ENCODE assay signal across 10 cellular contexts in the genomic region with DNA sequence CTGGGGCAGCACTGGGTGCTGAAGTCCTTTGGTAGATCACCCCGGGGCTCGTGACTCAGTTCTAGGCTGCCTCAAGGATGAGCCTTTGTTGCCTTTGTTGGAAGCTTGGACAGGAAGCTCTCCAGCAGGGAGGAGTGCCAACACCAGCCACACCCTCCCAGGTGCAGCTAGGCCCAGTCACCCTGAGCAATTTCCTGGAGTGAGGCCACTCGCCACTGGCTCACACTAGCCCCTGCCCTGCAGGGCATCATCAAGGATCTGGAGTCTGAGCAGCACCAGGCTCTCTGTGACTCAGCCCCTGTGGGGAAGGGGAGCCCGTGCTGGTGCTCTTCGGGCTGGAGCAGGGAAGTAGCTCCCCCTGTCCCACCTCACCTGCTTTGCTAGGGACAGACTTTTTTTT. TPM values are rescaled to one million over a fixed set of nuclear protein-coding genes. Genes with fewer than 3 reads are reported as not detected.
A peak's percentile ranks its signal among the peaks of the same experiment; 100 is the strongest.
DNase-seq lines count a peak whose midpoint lies in the region; ATAC-seq, FAIRE-seq and TF ChIP-seq lines count a peak whose summit lies in the region.
"Had no signal": no experiment of that assay in that cellular context is flagged by ENCODE, and none has a peak within 500 bp of the region (broad histone marks: within the 10 kb centered on the region; RNA-seq: fewer than 3 reads in every experiment).

No MANE protein-coding gene starts in this region.

- H3K4me2 ChIP-seq in HCT116 (ENCODE audit: low read length) (peak overlapping the region; percentile 62), H1 (ENCODE audit: insufficient read depth in 1 of 2, low read depth in 2 of 2, low read length in 2 of 2) (no peak overlapping the region)

- peak overlapping the region; percentile 16 for H3K9ac ChIP-seq in HCT116 (ENCODE audit: low read length)
- H3K9ac ChIP-seq in H1 (replicated peaks in 1 of 4; ENCODE audit: extremely low read depth in 1 of 4, low read depth in 3 of 4, low read length in 3 of 4), result no peak overlapping the region

- H2AFZ ChIP-seq in HCT116 (ENCODE audit: low read depth, low read length, poor library complexity, severe bottlenecking), result peak overlapping the region; percentile 60
- H2AFZ ChIP-seq in H1 (ENCODE audit: low read length), result peak overlapping the region; percentile 48; the same call in 1 of the 2 replicates

- intact Hi-C loops in HCT116 (cut with micrococcal nuclease), result loop anchor here (5.0 kb wide), 1 partner anchor 104 kb away; no protein-coding TSS in a partner anchor

- H3K4me3 Mint-ChIP-seq in T-cell, result no peak overlapping the region
- H3K4me3 Mint-ChIP-seq: activated naive CD8-positive, alpha-beta T cell treated with anti-CD3 and anti-CD28 coated beads, Interleukin-2, amount 10 ng/mL, durations not matched to agents 7 days and 5 days had no signal

- H3K27ac Mint-ChIP-seq in T-cell, result no peak overlapping the region
- H3K27ac Mint-ChIP-seq: activated naive CD8-positive, alpha-beta T cell treated with anti-CD3 and anti-CD28 coated beads, Interleukin-2, amount 10 ng/mL, durations not matched to agents 7 days and 5 days had no signal

- H2BK12ac ChIP-seq in H1 (ENCODE audit: low read depth, low read length), result peak overlapping the region; percentile 65; the same call in 1 of the 2 replicates

- no peaks in the 10 kb centered on the region for H3K9me3 Mint-ChIP-seq in T-cell
- H3K9me3 Mint-ChIP-seq: activated naive CD8-positive, alpha-beta T cell treated with anti-CD3 and anti-CD28 coated beads, Interleukin-2, amount 10 ng/mL, durations not matched to agents 7 days and 5 days had no signal

- peak overlapping the region; percentile 58 for H3K27ac ChIP-seq in HCT116 (ENCODE audit: low read depth, low read length)
- H3K27ac ChIP-seq in H1 (ENCODE audit: low read depth, low read length), result no peak overlapping the region
- H3K27ac ChIP-seq: gastroesophageal sphincter, thoracic aorta had no signal

- BruUV-seq in HCT116 (replicated peaks; lab: Mats Ljungman, UMichigan), result no TSS peak

- CTCF ChIA-PET in HCT116 (lab: Charles Lee), result interaction anchor here (1.0 to 2.0 kb wide), 4 partner anchors 10 to 96 kb away, joined by 3 to 9 read pairs (median 4); no protein-coding TSS in a partner anchor
- CTCF ChIA-PET in H1 (lab: Charles Lee; ENCODE audit: partially characterized antibody), result interaction anchor here (0.5 to 6.8 kb wide), 23 partner anchors 8 to 216 kb away, joined by 3 to 63 read pairs (median 4); no protein-coding TSS in a partner anchor
- CTCF ChIA-PET in T-cell (lab: Charles Lee), result no interaction called here

- H2BK120ac ChIP-seq in H1 (replicated peaks; ENCODE audit: low read depth, low read length), result no peak overlapping the region

- H3K23me2 ChIP-seq in H1 (ENCODE audit: low read depth, low read length), result no peaks in the 10 kb centered on the region; the same call in 1 of the 2 replicates

- H3K4me1 ChIP-seq in HCT116 (ENCODE audit: control insufficient read depth in 1 of 2, insufficient read depth in 2 of 2, low read length in 2 of 2), result peaks cover 19 to 51% of the 10 kb centered on the region in 2 experiments
- H3K4me1 ChIP-seq in H1 (replicated peaks in 1 of 4; ENCODE audit: control insufficient read depth in 3 of 4, insufficient read depth in 4 of 4, low read length in 3 of 4), result peaks cover 3 to 11% (median 5%) of the 10 kb centered on the region in 4 experiments
- H3K4me1 ChIP-seq: gastroesophageal sphincter had no signal

- H3K9me3 ChIP-seq in HCT116 (ENCODE audit: control insufficient read depth in 1 of 2, insufficient read depth in 1 of 2, low read depth in 1 of 2, low read length in 2 of 2), result no peaks in the 10 kb centered on the region
- H3K9me3 ChIP-seq in H1 (ENCODE audit: insufficient read depth in 2 of 2, low read depth in 1 of 2, low read length in 1 of 2), result no peaks in the 10 kb centered on the region
- H3K9me3 ChIP-seq: gastroesophageal sphincter, thoracic aorta had no signal

- H3K4me3 ChIP-seq in HCT116 (replicated peaks in 1 of 2; ENCODE audit: low read depth in 1 of 2, low read length in 2 of 2), result peak overlapping the region in 1 of 2 experiments; percentile 25; a peak in 2 of 4 replicates
- H3K4me3 ChIP-seq in H1 (ENCODE audit: extremely low read depth in 1 of 4, insufficient read depth in 2 of 4, low read depth in 3 of 4, low read length in 4 of 4), result no peak overlapping the region
- H3K4me3 ChIP-seq: gastroesophageal sphincter, thoracic aorta had no signal

- DNase-seq in HCT116 (ENCODE audit: low read depth, low spot score), result peak; percentile 90
- DNase-seq in NCI-H69 (lab: John Stamatoyannopoulos, UW), result peak; percentile 88
- DNase-seq in H1 (ENCODE audit: low read depth in 1 of 2, low spot score in 2 of 2), result peak; percentile 68 to 72
- peak; percentile 87 for DNase-seq in renal cortical epithelial cell (ENCODE audit: low read depth)
- DNase-seq in GM19240 (ENCODE audit: insufficient read length, low spot score), result no peak
- no peak for DNase-seq in T-cell
- DNase-seq in NCI-H1436 (lab: John Stamatoyannopoulos, UW), result no peak
- DNase-seq: activated naive CD8-positive, alpha-beta T cell treated with anti-CD3 and anti-CD28 coated beads, Interleukin-2, amount 10 ng/mL, durations not matched to agents 7 days and 5 days had no signal

- peak overlapping the region; percentile 58; the same call in 1 of the 2 replicates for H4K8ac ChIP-seq in H1 (ENCODE audit: extremely low read depth, insufficient read depth, low read length)

- peak overlapping the region; percentile 35; the same call in 1 of the 2 replicates for H2BK5ac ChIP-seq in H1 (ENCODE audit: low read depth, low read length)

- H3K79me1 ChIP-seq in H1 (ENCODE audit: low read depth, low read length), result no peaks in the 10 kb centered on the region

- TF ChIP-seq CTCF in HCT116 (IDR thresholded peaks at IDR 0.05 in 2 of 3, conservative IDR thresholded peaks at IDR 0.05 in 1 of 3; ENCODE audit: borderline replicate concordance in 1 of 3, insufficient read depth in 1 of 3, low read depth in 2 of 3, low read length in 2 of 3), result no peak
- TF ChIP-seq CTCF in H1 (IDR thresholded peaks at IDR 0.05; ENCODE audit: control extremely low read depth in 1 of 3, insufficient read depth in 1 of 3, low read depth in 1 of 3, low read length in 3 of 3), result peak in 2 of 3 experiments; percentile 16 to 33; a peak in 2 of 4 replicates

- FAIRE-seq in H1 (lab: Jason Lieb, UNC), result no peak

- H4K20me1 ChIP-seq in HCT116 (ENCODE audit: insufficient read depth) (no peaks in the 10 kb centered on the region), H1 (replicated peaks in 1 of 2; ENCODE audit: control insufficient read depth in 1 of 2, insufficient read depth in 2 of 2, low read length in 2 of 2) (peaks cover 0 to under 1% of the 10 kb centered on the region in 2 experiments)

- no peak overlapping the region for H2AK5ac ChIP-seq in H1 (ENCODE audit: low read depth, low read length)

- RAD21 ChIA-PET in HCT116 (lab: Charles Lee; ENCODE audit: low non-redundant PET in 1 of 2, low total read pairs in 2 of 2, uncharacterized antibody in 2 of 2, unreplicated experiment in 2 of 2), result interaction anchor here in 1 of 2 experiments (0.6 kb wide), 2 partner anchors 105 to 122 kb away, joined by 3 read pairs; no protein-coding TSS in a partner anchor

- H3K36me3 ChIP-seq in HCT116 (ENCODE audit: control insufficient read depth in 1 of 2, insufficient read depth in 2 of 2, low read length in 2 of 2) (no peaks in the 10 kb centered on the region), H1 (ENCODE audit: control insufficient read depth in 2 of 4, insufficient read depth in 4 of 4, low read length in 3 of 4) (no peaks in the 10 kb centered on the region)
- H3K36me3 ChIP-seq: gastroesophageal sphincter, thoracic aorta had no signal

- H3K27me3 ChIP-seq in HCT116 (ENCODE audit: insufficient read depth, low read length), result no peaks in the 10 kb centered on the region
- no peaks in the 10 kb centered on the region; a peak in 1 of 7 replicates for H3K27me3 ChIP-seq in H1 (replicated peaks in 1 of 4; ENCODE audit: control insufficient read depth in 3 of 4, extremely low read depth in 1 of 4, insufficient read depth in 3 of 4, low read length in 3 of 4)

- no peaks in the 10 kb centered on the region for H3K9me2 ChIP-seq in HCT116 (ENCODE audit: insufficient read depth)

- ATAC-seq in HCT116, result peak; percentile 91
- ATAC-seq in T-cell (replicated peaks in 1 of 4), result no peak
- ATAC-seq: gastroesophageal sphincter had no signal

- POLR2A ChIA-PET in HCT116 (lab: Charles Lee) (interaction anchor here (0.7 to 1.5 kb wide), 6 partner anchors 8 to 215 kb away, joined by 3 to 6 read pairs (median 4); a partner anchor contains a TSS), H1 (lab: Charles Lee; ENCODE audit: partially characterized antibody) (interaction anchor here (0.7 to 2.1 kb wide), 10 partner anchors 8 to 373 kb away, joined by 3 to 7 read pairs (median 4); a partner anchor contains a TSS), T-cell (lab: Charles Lee) (no interaction called here)

- no peaks in the 10 kb centered on the region for H3K36me3 Mint-ChIP-seq in T-cell
- H3K36me3 Mint-ChIP-seq: activated naive CD8-positive, alpha-beta T cell treated with anti-CD3 and anti-CD28 coated beads, Interleukin-2, amount 10 ng/mL, durations not matched to agents 7 days and 5 days had no signal

- 71% methylated on average over 5 of the region's 5 CpGs; no CpG with 5 or more reads in 1 of the 2 experiments for WGBS in H1 (ENCODE audit: extremely low coverage in 1 of 2, insufficient coverage in 1 of 2, insufficient read length in 1 of 2, insufficient replicate concordance in 2 of 2, low coverage in 1 of 2, low lambda C conversion rate in 2 of 2, missing lambda C conversion rate in 1 of 2), 2 experiments

- peaks cover 32 to 53% of the 10 kb centered on the region in 2 donors for H3K27me3 Mint-ChIP-seq in T-cell

- TF ChIP-seq POLR2A in HCT116 (IDR thresholded peaks at IDR 0.05; ENCODE audit: borderline replicate concordance, extremely low read depth, insufficient read depth, insufficient read length), result peak; percentile 29
- no peak for TF ChIP-seq POLR2A in H1 (IDR thresholded peaks at IDR 0.05; ENCODE audit: control extremely low read depth in 1 of 2, low read depth in 2 of 2, low read length in 2 of 2)

- H3K56ac ChIP-seq in H1 (replicated peaks; ENCODE audit: insufficient read length, low read depth, low read length), result no peak overlapping the region

- H3K23ac ChIP-seq in H1 (ENCODE audit: insufficient read length), result no peak overlapping the region

- H3K4me1 Mint-ChIP-seq in T-cell, result no peaks in the 10 kb centered on the region
- H3K4me1 Mint-ChIP-seq: activated naive CD8-positive, alpha-beta T cell treated with anti-CD3 and anti-CD28 coated beads, Interleukin-2, amount 10 ng/mL, durations not matched to agents 7 days and 5 days had no signal

- H2BK20ac ChIP-seq in H1 (ENCODE audit: low read length), result peak overlapping the region; percentile 49; the same call in 1 of the 2 replicates

- H3K4ac ChIP-seq in H1 (replicated peaks; ENCODE audit: insufficient read length, low read depth, low read length), result no peak overlapping the region

- H3K18ac ChIP-seq in H1 (ENCODE audit: extremely low read depth, low read length), result peak overlapping the region; percentile 19; the same call in 1 of the 2 replicates

- no peak for TF ChIP-seq EP300 in H1 (IDR thresholded peaks at IDR 0.05; ENCODE audit: borderline replicate concordance in 1 of 2, low read depth in 2 of 2, low read length in 2 of 2)

- no peak overlapping the region for H4K5ac ChIP-seq in H1 (ENCODE audit: insufficient read length, low read depth, low read length)

- TF ChIP-seq RAD21 in HCT116 (IDR thresholded peaks at IDR 0.05; ENCODE audit: low read depth), result no peak
- peak; percentile 32 to 33; a peak in 3 of 4 replicates for TF ChIP-seq RAD21 in H1 (IDR thresholded peaks at IDR 0.05 in 1 of 2, conservative IDR thresholded peaks at IDR 0.05 in 1 of 2; ENCODE audit: low read depth in 2 of 2, low read length in 2 of 2)

- H2BK15ac ChIP-seq in H1 (ENCODE audit: low read length), result peak overlapping the region; percentile 85; the same call in 1 of the 2 replicates

- peak overlapping the region; percentile 40 for H4K91ac ChIP-seq in H1 (replicated peaks; ENCODE audit: insufficient read length, low read length)

- no peak overlapping the region for H3K14ac ChIP-seq in H1 (ENCODE audit: insufficient read length)

- H3K79me2 ChIP-seq in HCT116 (ENCODE audit: insufficient read depth, low read length), result no peaks in the 10 kb centered on the region
- no peaks in the 10 kb centered on the region for H3K79me2 ChIP-seq in H1 (ENCODE audit: control insufficient read depth in 1 of 2, insufficient read depth in 2 of 2, low read length in 2 of 2)

RNA-seq across cellular contexts. Expression of a gene that starts 6.7 kb away (rescaled TPM):
- total RNA-seq in HCT116 (2021; ENCODE audit: unreplicated experiment) (32.0 TPM), renal cortical epithelial cell (132 and 222 TPM in 2 replicates), T-cell (1 to 10 TPM in 1 of 5 donors, under 1 TPM in 2, not detected in 2; 0.82 to 1.2 (median 0.99) TPM)
- 13.7 and 15.4 TPM in 2 replicates for polyA plus RNA-seq in HCT116 (2012)
- total RNA-seq in H1 (2021; fragmentation: NEBNext Ultra II Directional; extraction: Animal tissue kit (Norgen Biotek cat#: 25700)), result 45.3 and 46.3 TPM in 2 replicates
- polyA plus RNA-seq in H1 (2011; rRNA removed), result 71.4 and 73.3 TPM in 2 replicates
- 46.5 TPM for polyA plus RNA-seq in H1 (2011; cell fraction: cytosol; rRNA removed)
- polyA plus RNA-seq in H1 (2011; cell fraction: nucleus; rRNA removed), result 43.3 TPM
- 31.0 to 43.9 TPM (median 41.3 TPM) in 4 replicates for polyA plus RNA-seq in H1 (2012, experiment 1 of 2)
- 37.8 TPM for polyA plus RNA-seq in H1 (2012, experiment 2 of 2)
- polyA plus RNA-seq in H1 (2013, experiment 1 of 2), result 39.8 TPM
- 52.2 TPM for polyA plus RNA-seq in H1 (2013, experiment 2 of 2)
- polyA minus RNA-seq in H1 (2011; rRNA and poly(A)+ RNA removed), result 18.9 and 23.2 TPM in 2 replicates
- polyA minus RNA-seq in H1 (2011; cell fraction: cytosol; rRNA and poly(A)+ RNA removed), result 38.7 TPM
- polyA minus RNA-seq in H1 (2011; cell fraction: nucleus; rRNA and poly(A)+ RNA removed), result 18.5 TPM

Comparison
In these comparisons a context has a peak if more than half of its experiments do, and no peak if none do; other contexts are left out.
1. DNase-seq: peak in HCT116 (single experiment), NCI-H69 (single experiment), H1 (2 of 2) and renal cortical epithelial cell (single experiment); none in GM19240 (single experiment), T-cell (0 of 34) and NCI-H1436 (single experiment).
2. CTCF ChIP-seq: peak in H1 (2 of 3); none in HCT116 (0 of 3).
3. RNA of a gene that starts 6.7 kb away (total RNA-seq): 132 to 222 TPM in renal cortical epithelial cell, 45.3 to 46.3 TPM in H1 and 32.0 TPM in HCT116 (single experiment); 0.82 to 1.2 TPM in T-cell; every median in the first group is over 10 times any median in the second.
4. CTCF ChIA-PET loops: an anchor here in HCT116 (1.0 to 2.0 kb wide) and H1 (0.5 to 6.8 kb wide); none called in T-cell.
5. POLR2A ChIA-PET loops: an anchor here in HCT116 (0.7 to 1.5 kb wide) and H1 (0.7 to 2.1 kb wide); none called in T-cell.